In genomic region chr11:68009391-68010000, GRCh38 we compare ENCODE assay signal across 10 cellular contexts. TPM values are rescaled to one million over a fixed set of nuclear protein-coding genes. Genes with fewer than 3 reads are reported as not detected.
A peak's percentile ranks its signal among the peaks of the same experiment; 100 is the strongest.
DNase-seq lines count a peak whose midpoint lies in the region; ATAC-seq, FAIRE-seq and TF ChIP-seq lines count a peak whose summit lies in the region.
"Had no signal": no experiment of that assay in that cellular context is flagged by ENCODE, and none has a peak within 500 bp of the region (broad histone marks: within the 10 kb centered on the region; RNA-seq: fewer than 3 reads in every experiment).

No MANE protein-coding gene starts in this region.

- POLR2A ChIA-PET in A549 (lab: Yijun Ruan, JAX), result interaction anchor here (1.0 to 3.1 kb wide), 10 partner anchors 10 to 636 kb away, joined by 3 to 22 read pairs (median 11); partner anchors contain the start of genes CLCF1, NDUFS8 and TCIRG1
- POLR2A ChIA-PET in activated CD4-positive, alpha-beta memory T cell treated with anti-CD3 and anti-CD28 coated beads for 36 hours (lab: Charles Lee), result no interaction called here

- no peak for TF ChIP-seq EP300 in A549 (IDR thresholded peaks at IDR 0.05)

- ATAC-seq in A549, result no peak

- no peak for TF ChIP-seq POLR2A in A549 (IDR thresholded peaks at IDR 0.05; ENCODE audit: low read length)
- no peak for TF ChIP-seq POLR2A in vagina (IDR thresholded peaks at IDR 0.05)

- peaks cover 4% of the 10 kb centered on the region for H3K4me1 Mint-ChIP-seq in activated CD4-positive, alpha-beta memory T cell treated with anti-CD3 and anti-CD28 coated beads for 36 hours (ENCODE audit: low read depth)

- peaks cover 71% of the 10 kb centered on the region for H3K4me1 ChIP-seq in A549
- H3K4me1 ChIP-seq in vagina, result peaks cover 70% of the 10 kb centered on the region

- no peak overlapping the region for H3K4me3 Mint-ChIP-seq in activated CD4-positive, alpha-beta memory T cell treated with anti-CD3 and anti-CD28 coated beads for 36 hours
- H3K4me3 Mint-ChIP-seq: central memory CD8-positive, alpha-beta T cell had no signal

- WGBS in A549 (ENCODE audit: missing lambda C conversion rate), result 8% methylated on average over 11 of the region's 11 CpGs

- H3K36me3 ChIP-seq in vagina, result no peaks in the 10 kb centered on the region

- peak; percentile 74 for TF ChIP-seq CTCF in A549 (IDR thresholded peaks at IDR 0.05)
- no peak for TF ChIP-seq CTCF in vagina (IDR thresholded peaks at IDR 0.05)

- peak in 1 of 2 experiments; percentile 76 for DNase-seq in A549 (ENCODE audit: low read depth in 1 of 2, low spot score in 1 of 2)
- peak; percentile 80 for DNase-seq in HT1080 (ENCODE audit: low read depth)
- DNase-seq in activated CD4-positive, alpha-beta memory T cell treated with anti-CD3 and anti-CD28 coated beads for 36 hours, result peak; percentile 27
- no peak for DNase-seq in vagina (ENCODE audit: extremely low spot score in 2 of 2)
- DNase-seq in AG08396 (ENCODE audit: low spot score), result no peak
- no peak for DNase-seq in NCI-H510A (lab: John Stamatoyannopoulos, UW)
- DNase-seq in NCI-H2107 (lab: John Stamatoyannopoulos, UW), result no peak

- no peaks in the 10 kb centered on the region for H3K9me3 Mint-ChIP-seq in activated CD4-positive, alpha-beta memory T cell treated with anti-CD3 and anti-CD28 coated beads for 36 hours
- H3K9me3 Mint-ChIP-seq: central memory CD8-positive, alpha-beta T cell had no signal

- no peaks in the 10 kb centered on the region for H3K36me3 Mint-ChIP-seq in activated CD4-positive, alpha-beta memory T cell treated with anti-CD3 and anti-CD28 coated beads for 36 hours

- H3K27ac ChIP-seq in A549 (peak overlapping the region; percentile 99 to 100), layer of hippocampus (ENCODE audit: low read depth, low read length) (peak overlapping the region; percentile 85), vagina (peak overlapping the region; percentile 85)

- peak overlapping the region; percentile 96 for H3K4me2 ChIP-seq in A549

- intact Hi-C loops in activated CD4-positive, alpha-beta memory T cell treated with anti-CD3 and anti-CD28 coated beads for 36 hours (cut with micrococcal nuclease), result no loop called here
- intact Hi-C loops in vagina (cut with DNase I), result no loop called here

- TF ChIP-seq RAD21 in A549 (conservative IDR thresholded peaks at IDR 0.05 in 1 of 2, IDR thresholded peaks at IDR 0.05 in 1 of 2), result peak; percentile 73 to 77

- H3K27me3 ChIP-seq in layer of hippocampus (ENCODE audit: control insufficient read depth, insufficient read depth, low read length), result no peaks in the 10 kb centered on the region
- no peaks in the 10 kb centered on the region for H3K27me3 ChIP-seq in vagina

- H3K27ac Mint-ChIP-seq in activated CD4-positive, alpha-beta memory T cell treated with anti-CD3 and anti-CD28 coated beads for 36 hours, result no peak overlapping the region

- no peak for FAIRE-seq in A549 (lab: Jason Lieb, UNC)
- FAIRE-seq: GM18507 had no signal

- H3K9me3 ChIP-seq in A549 (no peaks in the 10 kb centered on the region), vagina (no peaks in the 10 kb centered on the region)

- H3K4me3 ChIP-seq in A549, result peak overlapping the region; percentile 66
- peak overlapping the region; percentile 44 to 47 for H3K4me3 ChIP-seq in vagina

- CTCF ChIA-PET in A549 (lab: Yijun Ruan, JAX), result interaction anchor here (0.6 to 10.7 kb wide), 21 partner anchors 7 to 205 kb away, joined by 3 to 204 read pairs (median 5); partner anchors contain the start of gene TCIRG1
- CTCF ChIA-PET in activated CD4-positive, alpha-beta memory T cell treated with anti-CD3 and anti-CD28 coated beads for 36 hours (lab: Charles Lee), result interaction anchor here (0.9 kb wide), 1 partner anchor 197 kb away, joined by 3 read pairs; no protein-coding TSS in a partner anchor

- peaks cover 1% of the 10 kb centered on the region for H3K27me3 Mint-ChIP-seq in activated CD4-positive, alpha-beta memory T cell treated with anti-CD3 and anti-CD28 coated beads for 36 hours

TF ChIP-seq in A549, 52 proteins besides CTCF, POLR2A, EP300 and RAD21 (continues in another document):
- TF ChIP-seq SMC3 (IDR thresholded peaks at IDR 0.05) (peak; percentile 58), NPAS2 (CRISPR knock-in tag; IDR thresholded peaks at IDR 0.05; ENCODE audit: borderline replicate concordance) (no peak), RNF2 (IDR thresholded peaks at IDR 0.05; ENCODE audit: borderline replicate concordance, low read depth) (no peak), EHMT2 (IDR thresholded peaks at IDR 0.05; ENCODE audit: low read depth) (no peak), USF2 (IDR thresholded peaks at IDR 0.05) (no peak), CHD4 (IDR thresholded peaks at IDR 0.05; ENCODE audit: borderline replicate concordance) (no peak), RCOR1 (IDR thresholded peaks at IDR 0.05; ENCODE audit: low read depth, low read length) (no peak), HOXB13 (CRISPR knock-in tag; IDR thresholded peaks at IDR 0.05; ENCODE audit: low read depth) (no peak; the same call in 1 of the 2 replicates), TFCP2L1 (CRISPR knock-in tag; IDR thresholded peaks at IDR 0.05) (no peak), ZSCAN20 (CRISPR knock-in tag; IDR thresholded peaks at IDR 0.05) (no peak), HOXA7 (CRISPR knock-in tag; IDR thresholded peaks at IDR 0.05) (peak; percentile 68; the same call in 1 of the 2 replicates), ELK1 (IDR thresholded peaks at IDR 0.05; ENCODE audit: low read depth, low read length) (no peak), POLR2AphosphoS2 (conservative IDR thresholded peaks at IDR 0.05; ENCODE audit: low read length) (no peak)

RNA-seq across cellular contexts. Expression of gene ALDH3B1, which starts 0.6 kb away (rescaled TPM):
- polyA plus RNA-seq in A549 (2011; rRNA removed) (109 and 130 TPM in 2 replicates), A549 (2017; fragmentation: RNase III; extraction: RNeasy Plus Mini Kit Qiagen cat#74134 plus additional on column Dnase treatment) (93.7 to 104 TPM (median 94.4 TPM) in 3 replicates)
- 155 and 214 TPM in 2 replicates for polyA plus RNA-seq in A549 (2012; cell fraction: cytosol; rRNA removed)
- 236 and 305 TPM in 2 replicates for polyA plus RNA-seq in A549 (2012; cell fraction: nucleus; rRNA removed)
- polyA minus RNA-seq in A549 (2011; rRNA and poly(A)+ RNA removed), result 46.0 and 65.0 TPM in 2 replicates
- 15.5 and 19.0 TPM in 2 replicates for total RNA-seq in HT1080 (2014; rRNA removed; shearing (Covaris generic))
- 48.1 and 53.6 TPM in 2 replicates for polyA plus RNA-seq in HT1080 (2015; cell fraction: cytosol; rRNA removed)
- 53.1 and 75.3 TPM in 2 replicates for polyA plus RNA-seq in HT1080 (2015; cell fraction: nucleus; rRNA removed)
- total RNA-seq in activated CD4-positive, alpha-beta memory T cell treated with anti-CD3 and anti-CD28 coated beads for 36 hours, result not detected
- 22.1 TPM for total RNA-seq in vagina

RNA-seq across cellular contexts. Expression of gene UNC93B1, which starts 5.6 kb away (rescaled TPM):
- 49.4 and 55.5 TPM in 2 replicates for polyA plus RNA-seq in A549 (2011; rRNA removed)
- polyA plus RNA-seq in A549 (2012; cell fraction: cytosol; rRNA removed), result 69.3 and 103 TPM in 2 replicates
- polyA plus RNA-seq in A549 (2012; cell fraction: nucleus; rRNA removed), result 270 and 373 TPM in 2 replicates
- polyA plus RNA-seq in A549 (2017; fragmentation: RNase III; extraction: RNeasy Plus Mini Kit Qiagen cat#74134 plus additional on column Dnase treatment), result 43.7 to 51.2 TPM (median 47.1 TPM) in 3 replicates
- 103 and 125 TPM in 2 replicates for polyA minus RNA-seq in A549 (2011; rRNA and poly(A)+ RNA removed)
- total RNA-seq in HT1080 (2014; rRNA removed; shearing (Covaris generic)), result 16.2 and 18.7 TPM in 2 replicates
- 31.0 and 32.6 TPM in 2 replicates for polyA plus RNA-seq in HT1080 (2015; cell fraction: cytosol; rRNA removed)
- 47.2 and 48.1 TPM in 2 replicates for polyA plus RNA-seq in HT1080 (2015; cell fraction: nucleus; rRNA removed)
- total RNA-seq in activated CD4-positive, alpha-beta memory T cell treated with anti-CD3 and anti-CD28 coated beads for 36 hours, result 10 to 100 TPM; 20.0 to 21.5 TPM
- total RNA-seq in vagina, result 30.4 TPM

RNA-seq across cellular contexts. Expression of gene NDUFS8, which starts 21.0 kb away (rescaled TPM):
- polyA plus RNA-seq in A549 (2011; rRNA removed) (71.0 and 73.7 TPM in 2 replicates), A549 (2017; fragmentation: RNase III; extraction: RNeasy Plus Mini Kit Qiagen cat#74134 plus additional on column Dnase treatment) (283 to 300 TPM (median 298 TPM) in 3 replicates)
- 361 and 428 TPM in 2 replicates for polyA plus RNA-seq in A549 (2012; cell fraction: cytosol; rRNA removed)
- 379 and 494 TPM in 2 replicates for polyA plus RNA-seq in A549 (2012; cell fraction: nucleus; rRNA removed)
- polyA minus RNA-seq in A549 (2011; rRNA and poly(A)+ RNA removed), result 93.4 and 105 TPM in 2 replicates
- 304 and 308 TPM in 2 replicates for total RNA-seq in HT1080 (2014; rRNA removed; shearing (Covaris generic))
- polyA plus RNA-seq in HT1080 (2015; cell fraction: cytosol; rRNA removed), result 161 and 195 TPM in 2 replicates
- polyA plus RNA-seq in HT1080 (2015; cell fraction: nucleus; rRNA removed), result 88.6 and 90.0 TPM in 2 replicates
- 100 to 1,000 TPM; 134 to 140 TPM for total RNA-seq in activated CD4-positive, alpha-beta memory T cell treated with anti-CD3 and anti-CD28 coated beads for 36 hours
- 118 TPM for total RNA-seq in vagina

RNA-seq across cellular contexts. Expression of gene TCIRG1, which starts 29.3 kb away (rescaled TPM):
- 36.3 and 49.4 TPM in 2 replicates for polyA plus RNA-seq in A549 (2011; rRNA removed)
- polyA plus RNA-seq in A549 (2012; cell fraction: cytosol; rRNA removed), result 99.5 and 132 TPM in 2 replicates
- polyA plus RNA-seq in A549 (2012; cell fraction: nucleus; rRNA removed), result 1,336 and 1,871 TPM in 2 replicates
- 94.9 to 120 TPM (median 115 TPM) in 3 replicates for polyA plus RNA-seq in A549 (2017; fragmentation: RNase III; extraction: RNeasy Plus Mini Kit Qiagen cat#74134 plus additional on column Dnase treatment)
- polyA minus RNA-seq in A549 (2011; rRNA and poly(A)+ RNA removed), result 33.0 and 50.4 TPM in 2 replicates
- 75.1 and 77.2 TPM in 2 replicates for total RNA-seq in HT1080 (2014; rRNA removed; shearing (Covaris generic))
- polyA plus RNA-seq in HT1080 (2015; cell fraction: cytosol; rRNA removed), result 37.9 and 40.4 TPM in 2 replicates
- 805 and 853 TPM in 2 replicates for polyA plus RNA-seq in HT1080 (2015; cell fraction: nucleus; rRNA removed)
- total RNA-seq in activated CD4-positive, alpha-beta memory T cell treated with anti-CD3 and anti-CD28 coated beads for 36 hours, result 100 to 1,000 TPM; 167 to 175 TPM
- total RNA-seq in vagina, result 121 TPM

Comparison
In these comparisons a context has a peak if more than half of its experiments do, and no peak if none do; other contexts are left out.
1. DNase-seq: peak in HT1080 (single experiment) and activated CD4-positive, alpha-beta memory T cell treated with anti-CD3 and anti-CD28 coated beads for 36 hours (single experiment); none in vagina (0 of 2), AG08396 (single experiment), NCI-H510A (single experiment) and NCI-H2107 (single experiment).
2. RNA of gene ALDH3B1, which starts 0.6 kb away (total RNA-seq): 22.1 TPM in vagina (single experiment) and 15.5 to 19.0 TPM in HT1080; not detected in activated CD4-positive, alpha-beta memory T cell treated with anti-CD3 and anti-CD28 coated beads for 36 hours; every median in the first group is over 10 times any median in the second.
3. Peak in every context shown above with its lines, with median percentiles within 50 percentile points of each other: H3K27ac ChIP-seq.